ENCODE assay signal across 10 cellular contexts in genomic region chr16:29023279-29024278, GRCh38. TPM values are rescaled to one million over a fixed set of nuclear protein-coding genes. Genes with fewer than 3 reads are reported as not detected.
DNase-seq lines count a peak whose midpoint lies in the region; ATAC-seq and TF ChIP-seq lines count a peak whose summit lies in the region.
"Had no signal": no experiment of that assay in that cellular context is flagged by ENCODE, and none has a peak within 500 bp of the region (broad histone marks: within the 10 kb centered on the region; RNA-seq: fewer than 3 reads in every experiment).

No MANE protein-coding gene starts in this region.

- H3K4me3 Mint-ChIP-seq in activated naive CD8-positive, alpha-beta T cell treated with anti-CD3 and anti-CD28 coated beads, Interleukin-2, amount 50 U/mL, for 24 hours = no peak overlapping the region

- peak; percentile 37 for DNase-seq in Daoy (ENCODE audit: low read depth)
- DNase-seq in activated naive CD8-positive, alpha-beta T cell treated with anti-CD3 and anti-CD28 coated beads, Interleukin-2, amount 50 U/mL, for 24 hours = no peak
- peak; percentile 34 for DNase-seq in osteoblast (ENCODE audit: insufficient read length, low spot score, missing footprints)
- DNase-seq in activated gamma-delta T cell (lab: John Stamatoyannopoulos, UW) = no peak
- no peak for DNase-seq in body of pancreas
- DNase-seq: NCI-H1048 had no signal

- H2AFZ ChIP-seq in osteoblast (ENCODE audit: low read length) = no peak overlapping the region

- H3K79me2 ChIP-seq in osteoblast (ENCODE audit: insufficient read depth, low read length) = no peaks in the 10 kb centered on the region

- TF ChIP-seq CTCF in osteoblast (IDR thresholded peaks at IDR 0.05; ENCODE audit: extremely low read depth, low read depth, low read length) = no peak
- no peak for TF ChIP-seq CTCF in body of pancreas (IDR thresholded peaks at IDR 0.05)

- no peaks in the 10 kb centered on the region for H4K20me1 ChIP-seq in osteoblast (ENCODE audit: insufficient read depth, low read length)

- no peak for ATAC-seq in activated naive CD8-positive, alpha-beta T cell treated with anti-CD3 and anti-CD28 coated beads, Interleukin-2, amount 50 U/mL, for 24 hours
- ATAC-seq in GM18870 (IDR thresholded peaks at IDR 0.05; ENCODE audit: unreplicated experiment) (no peak), body of pancreas (no peak)

- no peaks in the 10 kb centered on the region for H3K27me3 Mint-ChIP-seq in activated naive CD8-positive, alpha-beta T cell treated with anti-CD3 and anti-CD28 coated beads, Interleukin-2, amount 50 U/mL, for 24 hours

- no peak for TF ChIP-seq POLR2A in body of pancreas (IDR thresholded peaks at IDR 0.05)

- H3K4me1 ChIP-seq in osteoblast (ENCODE audit: insufficient read depth, low read length) (peaks cover 4% of the 10 kb centered on the region), body of pancreas (no peaks in the 10 kb centered on the region)

- intact Hi-C loops in body of pancreas (cut with DNase I) = no loop called here

- H3K27me3 ChIP-seq in osteoblast (ENCODE audit: insufficient read depth, low read length) (no peaks in the 10 kb centered on the region), body of pancreas (no peaks in the 10 kb centered on the region)

- H3K27ac Mint-ChIP-seq in activated naive CD8-positive, alpha-beta T cell treated with anti-CD3 and anti-CD28 coated beads, Interleukin-2, amount 50 U/mL, for 24 hours = peak overlapping the region; percentile 28

- no peak overlapping the region for H3K4me2 ChIP-seq in osteoblast (ENCODE audit: insufficient read depth, low read length)

- H3K4me1 Mint-ChIP-seq in activated naive CD8-positive, alpha-beta T cell treated with anti-CD3 and anti-CD28 coated beads, Interleukin-2, amount 50 U/mL, for 24 hours = peaks cover 86% of the 10 kb centered on the region

- H3K4me3 ChIP-seq in osteoblast (ENCODE audit: insufficient read depth, low read length) (no peak overlapping the region), body of pancreas (no peak overlapping the region)

- 68 to 76% methylated on average over 5 to 15 of the region's 15 CpGs for WGBS in body of pancreas, 2 donors

- H3K27ac ChIP-seq in KOPT-K1 (ENCODE audit: low read depth, low read length, poor library complexity, severe bottlenecking) (peak overlapping the region; percentile 98), osteoblast (ENCODE audit: low read depth, low read length) (no peak overlapping the region), body of pancreas (no peak overlapping the region)
- H3K27ac ChIP-seq: HL-60, RWPE1 had no signal

- H3K9me3 ChIP-seq in KOPT-K1 (ENCODE audit: insufficient read depth, low read length, poor library complexity, severe bottlenecking) (no peaks in the 10 kb centered on the region), osteoblast (ENCODE audit: low read depth, low read length) (no peaks in the 10 kb centered on the region), body of pancreas (no peaks in the 10 kb centered on the region)

- no peaks in the 10 kb centered on the region for H3K36me3 ChIP-seq in KOPT-K1 (ENCODE audit: insufficient read depth, low read length)
- H3K36me3 ChIP-seq in osteoblast (ENCODE audit: insufficient read depth, low read length) = no peaks in the 10 kb centered on the region
- no peaks in the 10 kb centered on the region for H3K36me3 ChIP-seq in body of pancreas (replicated peaks in 1 of 2; ENCODE audit: insufficient read depth in 1 of 2, low read depth in 2 of 2)

- H3K36me3 Mint-ChIP-seq in activated naive CD8-positive, alpha-beta T cell treated with anti-CD3 and anti-CD28 coated beads, Interleukin-2, amount 50 U/mL, for 24 hours (ENCODE audit: low read depth) = no peaks in the 10 kb centered on the region

- no peaks in the 10 kb centered on the region for H3K9me3 Mint-ChIP-seq in activated naive CD8-positive, alpha-beta T cell treated with anti-CD3 and anti-CD28 coated beads, Interleukin-2, amount 50 U/mL, for 24 hours

RNA-seq across cellular contexts. Expression of gene LAT, which starts 38.7 kb away (rescaled TPM):
- 4.8 and 8.6 TPM in 2 replicates for total RNA-seq in Daoy (2014; rRNA removed; shearing (Covaris generic))
- total RNA-seq in osteoblast (1.2 and 1.4 TPM in 2 replicates), body of pancreas (1 to 10 TPM; 1.6 to 4.7 TPM)

RNA-seq across cellular contexts. Expression of gene SPNS1, which starts 49.0 kb away (rescaled TPM):
- total RNA-seq in Daoy (2014; rRNA removed; shearing (Covaris generic)) = 22.8 and 31.8 TPM in 2 replicates
- total RNA-seq in osteoblast (50.7 and 51.9 TPM in 2 replicates), body of pancreas (10 to 100 TPM; 11.2 to 23.1 TPM)

Comparison
In these comparisons a context has a peak if more than half of its experiments do, and no peak if none do; other contexts are left out.
1. DNase-seq: peak in Daoy (single experiment) and osteoblast (single experiment); none in activated naive CD8-positive, alpha-beta T cell treated with anti-CD3 and anti-CD28 coated beads, Interleukin-2, amount 50 U/mL, for 24 hours (single experiment), activated gamma-delta T cell (single experiment) and body of pancreas (0 of 4).